ENCODE assay signal across 10 cellular contexts in the genomic region with DNA sequence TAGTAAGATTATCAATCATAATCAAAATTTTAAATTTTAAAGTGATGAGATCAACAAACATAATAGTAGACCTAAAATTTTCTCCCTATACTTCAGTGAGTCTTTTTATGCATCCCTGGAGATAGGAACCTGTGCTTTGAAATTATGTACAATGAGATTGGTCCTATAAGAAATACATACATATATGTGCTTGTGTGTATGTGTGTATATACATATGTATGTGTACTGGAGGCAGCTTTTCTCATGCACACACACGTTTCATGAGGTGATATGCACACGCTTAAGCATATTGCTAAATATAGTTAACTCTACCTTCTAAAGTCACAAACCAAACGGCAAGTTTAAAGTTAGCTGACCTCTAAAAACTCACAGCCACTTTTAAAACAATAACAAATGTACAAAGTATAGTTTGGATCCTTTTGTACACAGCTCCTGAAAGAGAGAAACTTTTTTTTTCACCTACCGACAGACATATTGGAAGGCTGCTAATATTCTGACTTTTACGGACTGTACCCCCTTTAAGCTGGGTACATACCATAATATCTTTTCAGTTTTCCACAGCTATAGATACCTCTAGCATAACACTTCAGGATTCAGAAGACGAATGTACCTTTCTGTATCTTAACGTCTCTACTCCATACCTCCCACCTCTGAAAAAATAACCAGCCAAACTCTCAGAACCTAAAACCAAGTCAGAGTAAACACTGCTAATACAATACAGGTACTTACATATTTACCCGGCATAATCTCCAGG. TPM values are rescaled to one million over a fixed set of nuclear protein-coding genes. Genes with fewer than 3 reads are reported as not detected.
DNase-seq lines count a peak whose midpoint lies in the region; ATAC-seq, FAIRE-seq and TF ChIP-seq lines count a peak whose summit lies in the region.
"Had no signal": no experiment of that assay in that cellular context is flagged by ENCODE, and none has a peak within 500 bp of the region (broad histone marks: within the 10 kb centered on the region; RNA-seq: fewer than 3 reads in every experiment).

No MANE protein-coding gene starts in this region.

- no peak overlapping the region for H4K5ac ChIP-seq in H1 (ENCODE audit: insufficient read length, low read depth, low read length)

- H3K23ac ChIP-seq in H1 (ENCODE audit: insufficient read length): no peak overlapping the region

- H2BK12ac ChIP-seq in H1 (ENCODE audit: low read depth, low read length): no peak overlapping the region

- H3K9ac ChIP-seq in Karpas-422 (ENCODE audit: low read length) (peak overlapping the region; percentile 95), H1 (replicated peaks in 1 of 4; ENCODE audit: extremely low read depth in 1 of 4, low read depth in 3 of 4, low read length in 3 of 4) (no peak overlapping the region)

- no peak for DNase-seq in BE2C
- peak; percentile 62 for DNase-seq in Karpas-422
- no peak for DNase-seq in H1 (ENCODE audit: low read depth in 1 of 2, low spot score in 2 of 2)
- DNase-seq in nephron progenitor cell: no peak
- DNase-seq in GM10266 (ENCODE audit: extremely low spot score): no peak
- no peak for DNase-seq in activated CD4-positive, alpha-beta T cell treated with anti-CD3 and anti-CD28 coated beads for 4 hours
- no peak for DNase-seq in SJCRH30
- DNase-seq: activated CD8-positive, alpha-beta memory T cell treated with anti-CD3 and anti-CD28 coated beads for 24 hours; NCI-H1930 had no signal

- no peak for TF ChIP-seq EP300 in H1 (IDR thresholded peaks at IDR 0.05; ENCODE audit: borderline replicate concordance in 1 of 2, low read depth in 2 of 2, low read length in 2 of 2)

- no peaks in the 10 kb centered on the region for H3K9me3 Mint-ChIP-seq in nephron progenitor cell

- no peak overlapping the region for H2AK5ac ChIP-seq in H1 (ENCODE audit: low read depth, low read length)

- H3K4me1 ChIP-seq in BE2C (no peaks in the 10 kb centered on the region; the same call in 1 of the 2 replicates), Karpas-422 (ENCODE audit: low read length) (peaks cover 77% of the 10 kb centered on the region), H1 (replicated peaks in 1 of 4; ENCODE audit: control insufficient read depth in 3 of 4, insufficient read depth in 4 of 4, low read length in 3 of 4) (peaks cover 0 to 27% (median 9%) of the 10 kb centered on the region in 4 experiments; a peak in 5 of 7 replicates), SJCRH30 (peaks cover 21% of the 10 kb centered on the region)

- no peak overlapping the region for H4K8ac ChIP-seq in H1 (ENCODE audit: extremely low read depth, insufficient read depth, low read length)

- H3K23me2 ChIP-seq in H1 (ENCODE audit: low read depth, low read length): peaks cover 7% of the 10 kb centered on the region

- H3K4ac ChIP-seq in H1 (replicated peaks; ENCODE audit: insufficient read length, low read depth, low read length): no peak overlapping the region

- H4K91ac ChIP-seq in H1 (replicated peaks; ENCODE audit: insufficient read length, low read length): no peak overlapping the region

- 70% methylated on average over 8 of the region's 8 CpGs; no CpG with 5 or more reads in 1 of the 2 experiments for WGBS in H1 (ENCODE audit: extremely low coverage in 1 of 2, insufficient coverage in 1 of 2, insufficient read length in 1 of 2, insufficient replicate concordance in 2 of 2, low coverage in 1 of 2, low lambda C conversion rate in 2 of 2, missing lambda C conversion rate in 1 of 2), 2 experiments

- H2AFZ ChIP-seq in Karpas-422 (ENCODE audit: low read length): no peak overlapping the region
- no peak overlapping the region for H2AFZ ChIP-seq in H1 (ENCODE audit: low read length)

- H4K20me1 ChIP-seq in Karpas-422 (ENCODE audit: insufficient read depth, low read depth, low read length) (peaks cover 54% of the 10 kb centered on the region), H1 (replicated peaks in 1 of 2; ENCODE audit: control insufficient read depth in 1 of 2, insufficient read depth in 2 of 2, low read length in 2 of 2) (peaks cover 0 to 11% of the 10 kb centered on the region in 2 experiments)

- no peak overlapping the region for H3K14ac ChIP-seq in H1 (ENCODE audit: insufficient read length)

- H3K4me2 ChIP-seq in Karpas-422 (ENCODE audit: low read depth, low read length, poor library complexity, severe bottlenecking): peak overlapping the region; percentile 82
- peak overlapping the region; percentile 35 to 84 for H3K4me2 ChIP-seq in H1 (ENCODE audit: insufficient read depth in 1 of 2, low read depth in 2 of 2, low read length in 2 of 2)

- H2BK15ac ChIP-seq in H1 (ENCODE audit: low read length): no peak overlapping the region

- no peak overlapping the region for H3K27ac Mint-ChIP-seq in nephron progenitor cell

- TF ChIP-seq POLR2A in H1 (IDR thresholded peaks at IDR 0.05; ENCODE audit: control extremely low read depth in 1 of 2, low read depth in 2 of 2, low read length in 2 of 2): no peak

- H3K9me2 ChIP-seq in Karpas-422 (replicated peaks; ENCODE audit: insufficient read depth, low read length): no peaks in the 10 kb centered on the region

- peak overlapping the region; percentile 93 for H3K27ac ChIP-seq in Karpas-422 (ENCODE audit: low read length)
- H3K27ac ChIP-seq in H1 (ENCODE audit: low read depth, low read length): 0 out of 2 replicates have a peak overlapping the region, but pooled peaks have one; percentile 4
- H3K27ac ChIP-seq in SJCRH30: no peak overlapping the region

- CTCF ChIA-PET in H1 (lab: Charles Lee; ENCODE audit: partially characterized antibody): interaction anchor here (0.9 to 1.0 kb wide), 2 partner anchors 23 to 55 kb away, joined by 3 read pairs; no protein-coding TSS in a partner anchor

- ATAC-seq in activated CD4-positive, CD25-positive, alpha-beta regulatory T cell treated with anti-CD3 and anti-CD28 coated beads, Interleukin-2, amount 50 U/mL, for 24 hours: no peak

- H3K4me1 Mint-ChIP-seq in nephron progenitor cell: peaks cover 84% of the 10 kb centered on the region

- H3K27me3 Mint-ChIP-seq in nephron progenitor cell (ENCODE audit: low read depth, poor library complexity): no peaks in the 10 kb centered on the region

- no peak for FAIRE-seq in H1 (lab: Jason Lieb, UNC)

- H3K79me2 ChIP-seq in Karpas-422 (ENCODE audit: low read length) (peaks cover 88% of the 10 kb centered on the region), H1 (ENCODE audit: control insufficient read depth in 1 of 2, insufficient read depth in 2 of 2, low read length in 2 of 2) (peaks cover 26 to 91% of the 10 kb centered on the region in 2 experiments)

- H3K4me3 ChIP-seq in BE2C (ENCODE audit: low read depth, low read length) (peak overlapping the region; percentile 1), Karpas-422 (ENCODE audit: low read length) (peak overlapping the region; percentile 84), H1 (ENCODE audit: extremely low read depth in 1 of 4, insufficient read depth in 2 of 4, low read depth in 3 of 4, low read length in 4 of 4) (peak overlapping the region in 1 of 4 experiments; percentile 90; a peak in 2 of 8 replicates), SJCRH30 (no peak overlapping the region)

- H3K9me3 ChIP-seq in BE2C (no peaks in the 10 kb centered on the region), Karpas-422 (ENCODE audit: low read length) (no peaks in the 10 kb centered on the region), H1 (ENCODE audit: insufficient read depth in 2 of 2, low read depth in 1 of 2, low read length in 1 of 2) (no peaks in the 10 kb centered on the region), SJCRH30 (replicated peaks) (no peaks in the 10 kb centered on the region)

- H3K4me3 Mint-ChIP-seq in nephron progenitor cell: peak overlapping the region; percentile 85

- no peak overlapping the region for H2BK120ac ChIP-seq in H1 (replicated peaks; ENCODE audit: low read depth, low read length)

- H3K36me3 ChIP-seq in BE2C: peaks cover 3% of the 10 kb centered on the region; the same call in 1 of the 2 replicates
- H3K36me3 ChIP-seq in Karpas-422 (ENCODE audit: insufficient read depth, low read length): peaks cover 43% of the 10 kb centered on the region
- H3K36me3 ChIP-seq in H1 (ENCODE audit: control insufficient read depth in 2 of 4, insufficient read depth in 4 of 4, low read length in 3 of 4): peaks cover 0 to 4% (median 0%) of the 10 kb centered on the region in 4 experiments; a peak in 1 of 8 replicates
- 0 out of 2 replicates have a peak, but pooled peaks cover 7% of the 10 kb centered on the region for H3K36me3 ChIP-seq in SJCRH30

- no peak overlapping the region for H3K18ac ChIP-seq in H1 (ENCODE audit: extremely low read depth, low read length)

- H2BK5ac ChIP-seq in H1 (ENCODE audit: low read depth, low read length): no peak overlapping the region

- H3K36me3 Mint-ChIP-seq in nephron progenitor cell (ENCODE audit: low read depth): no peaks in the 10 kb centered on the region

- no peak for TF ChIP-seq RAD21 in H1 (IDR thresholded peaks at IDR 0.05 in 1 of 2, conservative IDR thresholded peaks at IDR 0.05 in 1 of 2; ENCODE audit: low read depth in 2 of 2, low read length in 2 of 2)

- no peak overlapping the region for H3K56ac ChIP-seq in H1 (replicated peaks; ENCODE audit: insufficient read length, low read depth, low read length)

- TF ChIP-seq CTCF in BE2C (IDR thresholded peaks at IDR 0.05; ENCODE audit: low read depth, low read length): no peak
- TF ChIP-seq CTCF in H1 (IDR thresholded peaks at IDR 0.05; ENCODE audit: control extremely low read depth in 1 of 3, insufficient read depth in 1 of 3, low read depth in 1 of 3, low read length in 3 of 3): no peak
- TF ChIP-seq CTCF in nephron progenitor cell (IDR thresholded peaks at IDR 0.05): no peak
- TF ChIP-seq CTCF in GM10266 (IDR thresholded peaks at IDR 0.05; ENCODE audit: control insufficient read depth, insufficient read depth, low read depth, missing control alignments): no peak

- no peaks in the 10 kb centered on the region for H3K79me1 ChIP-seq in H1 (ENCODE audit: low read depth, low read length)

- no peaks in the 10 kb centered on the region for H3K27me3 ChIP-seq in BE2C
- H3K27me3 ChIP-seq in Karpas-422 (ENCODE audit: low read length): no peaks in the 10 kb centered on the region
- H3K27me3 ChIP-seq in H1 (replicated peaks in 1 of 4; ENCODE audit: control insufficient read depth in 3 of 4, extremely low read depth in 1 of 4, insufficient read depth in 3 of 4, low read length in 3 of 4): no peaks in the 10 kb centered on the region
- H3K27me3 ChIP-seq in SJCRH30: no peaks in the 10 kb centered on the region

- POLR2A ChIA-PET in H1 (lab: Charles Lee; ENCODE audit: partially characterized antibody): interaction anchor here (0.8 to 1.4 kb wide), 4 partner anchors 9 to 62 kb away, joined by 3 read pairs; no protein-coding TSS in a partner anchor

- H2BK20ac ChIP-seq in H1 (ENCODE audit: low read length): no peak overlapping the region

RNA-seq across cellular contexts. Expression of a gene that starts 3.3 kb away (rescaled TPM):
- polyA plus RNA-seq in BE2C (2012; ENCODE audit: insufficient read depth, insufficient read length, low read depth): 164 TPM
- 526 and 559 TPM in 2 replicates for total RNA-seq in Karpas-422 (2014; rRNA removed; shearing (Covaris generic); ENCODE audit: low replicate concordance)
- 282 and 321 TPM in 2 replicates for total RNA-seq in H1 (2021; fragmentation: NEBNext Ultra II Directional; extraction: Animal tissue kit (Norgen Biotek cat#: 25700))
- polyA plus RNA-seq in H1 (2011; rRNA removed): 57.1 and 82.7 TPM in 2 replicates
- polyA plus RNA-seq in H1 (2011; cell fraction: cytosol; rRNA removed): 151 TPM
- 32.8 TPM for polyA plus RNA-seq in H1 (2011; cell fraction: nucleus; rRNA removed)
- polyA plus RNA-seq in H1 (2012, experiment 1 of 2): 119 to 215 TPM (median 141 TPM) in 4 replicates
- 15.1 TPM for polyA plus RNA-seq in H1 (2012, experiment 2 of 2)
- 579 TPM for polyA plus RNA-seq in H1 (2013, experiment 1 of 2)
- 609 TPM for polyA plus RNA-seq in H1 (2013, experiment 2 of 2)
- polyA minus RNA-seq in H1 (2011; rRNA and poly(A)+ RNA removed): 93.1 and 146 TPM in 2 replicates
- polyA minus RNA-seq in H1 (2011; cell fraction: cytosol; rRNA and poly(A)+ RNA removed): 99.0 TPM
- 131 TPM for polyA minus RNA-seq in H1 (2011; cell fraction: nucleus; rRNA and poly(A)+ RNA removed)
- total RNA-seq in SJCRH30 (2014; rRNA removed; shearing (Covaris generic)): 331 and 339 TPM in 2 replicates
